Comparison of ENCODE assay signal across 8 cellular contexts in the genomic region with DNA sequence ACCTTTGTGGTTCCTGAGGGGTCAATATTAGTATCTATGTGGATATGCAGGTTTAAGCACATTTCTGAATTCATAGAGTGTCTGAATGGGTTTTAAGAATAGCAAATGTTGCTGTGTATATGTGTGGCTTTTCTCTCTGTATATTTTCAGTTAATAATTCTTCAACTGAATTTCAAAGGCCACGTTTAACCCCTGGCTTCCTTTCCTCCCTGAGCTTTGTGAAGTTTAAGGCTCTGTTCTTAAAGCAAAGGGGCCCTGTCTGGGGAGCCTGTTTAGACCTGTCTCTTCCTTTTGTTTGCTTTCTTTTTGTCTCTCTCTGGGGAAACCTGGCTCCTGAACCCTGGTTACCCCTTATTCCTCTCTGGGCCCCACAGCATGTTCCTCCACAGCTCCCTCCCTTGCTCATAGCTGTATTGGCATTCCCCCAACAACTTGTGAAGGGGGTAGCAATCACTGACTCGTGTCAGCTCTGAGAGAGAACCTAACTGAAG.
A peak's percentile ranks its signal among the peaks of the same experiment; 100 is the strongest.
DNase-seq lines count a peak whose midpoint lies in the region; ATAC-seq and TF ChIP-seq lines count a peak whose summit lies in the region.

No MANE protein-coding gene starts in this region.

- no peaks in the 10 kb centered on the region for H3K9me3 ChIP-seq in MM.1S (replicated peaks; ENCODE audit: insufficient read depth, low read length)

- no peaks in the 10 kb centered on the region for H3K36me3 Mint-ChIP-seq in osteocyte (ENCODE audit: unreplicated experiment)

- no peaks in the 10 kb centered on the region for H3F3A ChIP-seq in MM.1S (ENCODE audit: insufficient read depth, low read length)

- no peak overlapping the region for H2AFZ ChIP-seq in MM.1S (ENCODE audit: low read length)

- no peaks in the 10 kb centered on the region for H3K36me3 ChIP-seq in MM.1S (replicated peaks; ENCODE audit: insufficient read depth, low read length)

- H3K4me2 ChIP-seq in MM.1S (ENCODE audit: low read depth, low read length), result no peak overlapping the region

- TF ChIP-seq CTCF in osteocyte (IDR thresholded peaks at IDR 0.05), result no peak
- no peak for TF ChIP-seq CTCF in MM.1S (IDR thresholded peaks at IDR 0.05; ENCODE audit: low read length)

- H3K27me3 ChIP-seq in MM.1S (replicated peaks; ENCODE audit: insufficient read depth, low read length), result no peaks in the 10 kb centered on the region

- peak overlapping the region; percentile 27 for H3K4me3 Mint-ChIP-seq in osteocyte (ENCODE audit: unreplicated experiment)

- peak; percentile 54 for DNase-seq in astrocyte of the hippocampus (ENCODE audit: low read depth, low spot score)
- no peak for DNase-seq in osteocyte (ENCODE audit: extremely low spot score, unreplicated experiment)
- DNase-seq in stimulated activated naive CD4-positive, alpha-beta T cell (lab: John Stamatoyannopoulos, UW), result no peak
- no peak for DNase-seq in MM.1S
- no peak for DNase-seq in NAMALWA (ENCODE audit: low spot score)
- DNase-seq in stimulated activated CD4-positive, alpha-beta T cell treated with anti-CD3 and anti-CD28 coated beads, Interleukin-2, amount 100 ng/mL, for 48 hours, result no peak

- no peak overlapping the region for H3K4me3 ChIP-seq in MM.1S (ENCODE audit: low read length)

- no peaks in the 10 kb centered on the region for H4K20me1 ChIP-seq in MM.1S (ENCODE audit: insufficient read depth, low read length)

- no peak overlapping the region for H3K9ac ChIP-seq in MM.1S (ENCODE audit: low read length)

- no peaks in the 10 kb centered on the region for H3K4me1 ChIP-seq in MM.1S (ENCODE audit: low read length)

- peaks cover 22% of the 10 kb centered on the region for H3K4me1 Mint-ChIP-seq in osteocyte (ENCODE audit: unreplicated experiment)

- ATAC-seq in GM19395 (IDR thresholded peaks at IDR 0.05; ENCODE audit: unreplicated experiment), result peak; percentile 74
- ATAC-seq in HG02938 (IDR thresholded peaks at IDR 0.05; ENCODE audit: unreplicated experiment), result peak; percentile 78

- H3K9me2 ChIP-seq in MM.1S (replicated peaks; ENCODE audit: insufficient read depth, low read length), result no peaks in the 10 kb centered on the region

- peak overlapping the region; percentile 88 for H3K27ac Mint-ChIP-seq in osteocyte (ENCODE audit: unreplicated experiment)

- H3K27ac ChIP-seq in MM.1S (ENCODE audit: low read length), result no peak overlapping the region

- no peaks in the 10 kb centered on the region for H3K79me2 ChIP-seq in MM.1S (ENCODE audit: low read length)

- H3K27me3 Mint-ChIP-seq in osteocyte (ENCODE audit: unreplicated experiment), result no peaks in the 10 kb centered on the region

- no peaks in the 10 kb centered on the region for H3K9me3 Mint-ChIP-seq in osteocyte (ENCODE audit: unreplicated experiment)
